Comparison of ENCODE assay signal across 19 cellular contexts in the genomic region with DNA sequence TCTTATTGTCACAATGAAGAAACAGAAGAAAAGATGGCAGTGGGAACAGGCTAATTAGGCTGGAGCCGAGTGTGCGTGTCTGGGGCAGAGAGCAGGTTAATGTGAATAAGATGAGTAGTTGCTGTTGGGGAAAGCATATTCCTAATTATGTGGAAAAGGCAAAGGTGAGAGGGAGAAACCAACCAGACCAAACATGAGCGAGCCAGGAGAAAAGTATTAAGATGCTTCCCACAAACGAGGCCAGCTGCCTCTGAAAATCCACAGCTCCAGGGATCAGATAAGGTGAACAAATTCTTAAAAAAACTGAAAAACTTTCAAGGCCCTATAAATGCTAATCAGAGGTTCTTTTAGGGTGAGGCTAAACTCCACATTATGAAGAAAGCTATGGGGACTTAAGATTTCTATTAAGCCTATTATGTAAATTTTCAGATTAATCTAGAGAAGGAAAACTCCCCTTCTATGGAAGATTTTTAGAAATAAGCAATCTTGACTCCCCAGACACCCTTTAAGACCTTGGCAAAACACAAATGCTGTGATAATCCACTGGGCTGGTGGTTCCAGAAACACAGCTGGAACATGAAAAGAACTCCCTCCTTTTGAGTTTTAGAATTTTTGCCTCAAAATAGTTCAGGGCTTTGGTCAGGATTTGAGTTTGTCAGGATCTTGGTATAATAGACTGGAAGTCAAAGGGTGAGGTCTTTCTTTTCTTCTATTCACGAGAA.
"Had no signal": no experiment of that assay in that cellular context is flagged by ENCODE, and none has a peak within 500 bp of the region (broad histone marks: within the 10 kb centered on the region; RNA-seq: fewer than 3 reads in every experiment).

No MANE protein-coding gene starts in this region.

- H3K27me3 ChIP-seq: brain microvascular endothelial cell, hepatocyte, pancreas, transverse colon had no signal

- H3K27ac Mint-ChIP-seq: activated naive CD8-positive, alpha-beta T cell treated with anti-CD3 and anti-CD28 coated beads for 36 hours had no signal

- H2AFZ ChIP-seq: hepatocyte had no signal

- H3K9me3 ChIP-seq: pancreas, prostate gland, transverse colon had no signal

- H3K79me2 ChIP-seq: hepatocyte had no signal

- H3K4me2 ChIP-seq: hepatocyte had no signal

- ATAC-seq: pancreas had no signal

- H3K27ac ChIP-seq: brain microvascular endothelial cell, epithelial cell of prostate, hepatocyte, pancreas, prostate gland, spleen, transverse colon had no signal

- DNase-seq: activated CD4-positive, alpha-beta T cell treated with anti-CD3 and anti-CD28 coated beads for 4 hours; activated CD4-positive, alpha-beta T cell treated with anti-CD3 and anti-CD28 coated beads, Interleukin-2, amount 50 U/mL, for 48 hours; activated CD8-positive, alpha-beta memory T cell treated with anti-CD3 and anti-CD28 coated beads for 24 hours; activated effector memory CD4-positive, alpha-beta T cell treated with Interleukin-2 at 50 U/mL for 16 hours; activated naive CD4-positive, alpha-beta T cell treated with Interleukin-2 at 50 U/mL for 16 hours; activated naive CD8-positive, alpha-beta T cell treated with anti-CD3 and anti-CD28 coated beads for 36 hours; brain microvascular endothelial cell; caudate nucleus; islet precursor cell; mammary epithelial cell; nucleus accumbens; pancreas; retina; spleen; stimulated activated naive CD4-positive, alpha-beta T cell; transverse colon had no signal

- H3K4me3 Mint-ChIP-seq: activated naive CD8-positive, alpha-beta T cell treated with anti-CD3 and anti-CD28 coated beads for 36 hours had no signal

- H3K4me1 Mint-ChIP-seq: activated naive CD8-positive, alpha-beta T cell treated with anti-CD3 and anti-CD28 coated beads for 36 hours had no signal

- H3K36me3 Mint-ChIP-seq: activated naive CD8-positive, alpha-beta T cell treated with anti-CD3 and anti-CD28 coated beads for 36 hours had no signal

- H3K36me3 ChIP-seq: brain microvascular endothelial cell, pancreas, prostate gland, spleen, transverse colon had no signal

- H3K4me3 ChIP-seq: hepatocyte, pancreas, prostate gland, spleen, transverse colon had no signal

- H3K9me3 Mint-ChIP-seq: activated naive CD8-positive, alpha-beta T cell treated with anti-CD3 and anti-CD28 coated beads for 36 hours had no signal

- H3K4me1 ChIP-seq: prostate gland, spleen, transverse colon had no signal
